ENCODE assay signal across 9 cellular contexts in the genomic region with DNA sequence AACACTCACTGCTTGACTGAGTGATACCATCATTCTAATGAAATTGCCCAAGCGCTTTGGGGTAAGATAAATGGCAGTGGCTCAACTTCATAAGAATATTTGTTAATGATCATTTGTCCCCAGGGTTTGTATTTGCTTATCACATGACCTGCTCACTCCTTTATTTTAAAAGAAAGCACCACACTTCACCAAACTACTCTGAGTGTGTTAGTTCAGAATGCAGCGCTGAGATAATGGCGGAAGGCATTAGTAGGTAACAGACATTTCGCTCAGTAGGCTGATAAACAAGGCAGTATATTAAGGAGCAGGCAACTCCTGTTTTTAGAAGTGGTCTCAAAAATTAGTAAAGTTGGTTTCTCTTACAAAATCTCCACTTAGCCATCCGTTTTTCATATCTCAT. TPM values are rescaled to one million over a fixed set of nuclear protein-coding genes. Genes with fewer than 3 reads are reported as not detected.
DNase-seq lines count a peak whose midpoint lies in the region; ATAC-seq and TF ChIP-seq lines count a peak whose summit lies in the region.
"Had no signal": no experiment of that assay in that cellular context is flagged by ENCODE, and none has a peak within 500 bp of the region (broad histone marks: within the 10 kb centered on the region; RNA-seq: fewer than 3 reads in every experiment).

No MANE protein-coding gene starts in this region.

- no peak for ATAC-seq in HG03045 (IDR thresholded peaks at IDR 0.05; ENCODE audit: unreplicated experiment)
- ATAC-seq in GM21390 (IDR thresholded peaks at IDR 0.05; ENCODE audit: unreplicated experiment) = no peak
- ATAC-seq in esophagus mucosa = no peak

- TF ChIP-seq POLR2A in GM19099 (IDR thresholded peaks at IDR 0.05; ENCODE audit: extremely low read depth, insufficient read length, low read depth) = peak; percentile 20

- H3K36me3 ChIP-seq in SJCRH30 = no peaks in the 10 kb centered on the region

- no peak for TF ChIP-seq CTCF in fibroblast of pulmonary artery (IDR thresholded peaks at IDR 0.05; ENCODE audit: low read length, missing control alignments)

- no peaks in the 10 kb centered on the region for H3K27me3 ChIP-seq in SJCRH30

- no peak overlapping the region; the same call in 1 of the 2 replicates for H3K27ac ChIP-seq in SJCRH30
- H3K27ac ChIP-seq: HL-60 had no signal

- no peaks in the 10 kb centered on the region for H3K9me3 ChIP-seq in SJCRH30 (replicated peaks)

- DNase-seq in SJCRH30 = peak in 1 of 2 experiments; percentile 3
- DNase-seq in fibroblast of pulmonary artery (ENCODE audit: low read depth) = no peak
- DNase-seq in skeletal muscle cell (ENCODE audit: low read depth) = no peak
- no peak for DNase-seq in activated CD8-positive, alpha-beta memory T cell treated with anti-CD3 and anti-CD28 coated beads for 24 hours

- H3K4me1 ChIP-seq in SJCRH30 = no peaks in the 10 kb centered on the region; the same call in 1 of the 2 replicates

- peak overlapping the region; percentile 73 for H3K4me3 ChIP-seq in SJCRH30
- H3K4me3 ChIP-seq in fibroblast of pulmonary artery (replicated peaks; ENCODE audit: low read depth, low read length) = peak overlapping the region; percentile 88
- H3K4me3 ChIP-seq in skeletal muscle cell (ENCODE audit: low read depth, low read length) = peak overlapping the region; percentile 79

RNA-seq across cellular contexts. Expression of gene SNX25, which starts 1.6 kb away (rescaled TPM):
- total RNA-seq in SJCRH30 (2014; rRNA removed; shearing (Covaris generic)) = 16.8 and 17.7 TPM in 2 replicates
- total RNA-seq in esophagus mucosa = 7.4 TPM

RNA-seq across cellular contexts. Expression of gene CFAP97, which starts 7.2 kb away (rescaled TPM):
- 18.2 and 19.7 TPM in 2 replicates for total RNA-seq in SJCRH30 (2014; rRNA removed; shearing (Covaris generic))
- 23.7 TPM for total RNA-seq in esophagus mucosa
